24 cellular contexts compared by ENCODE assay signal in genomic region chr5:16788957-16789356, GRCh38.
"Had no signal": no experiment of that assay in that cellular context is flagged by ENCODE, and none has a peak within 500 bp of the region (broad histone marks: within the 10 kb centered on the region; RNA-seq: fewer than 3 reads in every experiment).

No MANE protein-coding gene starts in this region.

- H3K36me3 ChIP-seq: left ventricle myocardium inferior, pancreas, prostate gland, sigmoid colon, spleen, suprapubic skin, thoracic aorta, upper lobe of right lung had no signal

- FAIRE-seq: keratinocyte, pancreas, small intestine, urothelium cell line had no signal

- H3K9me3 ChIP-seq: left ventricle myocardium inferior, pancreas, prostate gland, sigmoid colon, spleen, suprapubic skin, thoracic aorta, tibial artery, upper lobe of right lung had no signal

- H3K4me1 ChIP-seq: prostate gland, sigmoid colon, upper lobe of right lung had no signal

- ATAC-seq: left colon; naive thymus-derived CD4-positive, alpha-beta T cell; natural killer cell treated with Interleukin-12 subunit alpha and Interleukin-12 subunit beta and Interleukin-15 and Interleukin-18, amount 100 ng/mL, for 72 hours; pancreas; right cardiac atrium; stimulated activated effector memory CD8-positive, alpha-beta T cell treated with anti-CD3 and anti-CD28 coated beads, Interleukin-12 subunit alpha, Interleukin-12 subunit beta, amount 100 ng/mL, for 72 hours; upper lobe of right lung had no signal

- H3K27me3 ChIP-seq: pancreas, sigmoid colon, spleen, suprapubic skin, tibial artery, upper lobe of right lung had no signal

- H3K27ac ChIP-seq: left ventricle myocardium inferior, pancreas, prostate gland, sigmoid colon, spleen, suprapubic skin, thoracic aorta, tibial artery, upper lobe of right lung had no signal

- DNase-seq: hippocampal formation; kidney glomerular epithelial cell; left colon; left ventricle myocardium inferior; naive thymus-derived CD4-positive, alpha-beta T cell; nucleus accumbens; pancreas; retina; right cardiac atrium; sigmoid colon; small intestine; stimulated activated CD4-positive, alpha-beta T cell treated with anti-CD3 and anti-CD28 coated beads, Interleukin-4, amount 100 ng/mL, for 24 hours; stimulated activated naive CD4-positive, alpha-beta T cell; tibial artery; upper lobe of right lung had no signal

- H3K4me3 ChIP-seq: left ventricle myocardium inferior, lung, pancreas, prostate gland, sigmoid colon, spleen, suprapubic skin, thoracic aorta, tibial artery, upper lobe of right lung had no signal
